19 cellular contexts compared by ENCODE assay signal in the genomic region with DNA sequence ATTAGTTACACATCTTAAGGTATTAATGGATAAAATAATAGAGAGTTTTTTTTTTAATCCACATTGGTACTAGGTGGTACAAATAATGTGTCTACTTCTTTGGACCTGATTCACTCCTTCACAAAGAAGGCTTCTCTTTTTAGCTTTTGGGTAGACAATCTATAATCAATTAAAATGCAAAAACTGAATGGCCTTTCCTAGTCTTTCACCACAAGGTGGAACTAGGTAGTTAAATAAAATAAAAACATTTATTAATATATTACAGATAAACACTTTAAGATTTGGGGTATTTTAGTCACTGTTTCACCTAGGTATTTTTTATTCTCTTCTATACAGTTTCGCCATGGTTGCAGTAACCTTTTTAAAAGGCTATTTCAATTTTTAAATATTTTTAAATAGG.
DNase-seq lines count a peak whose midpoint lies in the region; ATAC-seq, FAIRE-seq and TF ChIP-seq lines count a peak whose summit lies in the region.
"Had no signal": no experiment of that assay in that cellular context is flagged by ENCODE, and none has a peak within 500 bp of the region (broad histone marks: within the 10 kb centered on the region; RNA-seq: fewer than 3 reads in every experiment).

No MANE protein-coding gene starts in this region.

- 97% methylated on average over 1 of the region's 1 CpG for WGBS in suprapubic skin

- ATAC-seq in PC-3 (no peak), GM21447 (IDR thresholded peaks at IDR 0.05; ENCODE audit: unreplicated experiment) (no peak)

- H3K9me3 ChIP-seq in PC-3 (ENCODE audit: low read length) (no peaks in the 10 kb centered on the region), suprapubic skin (no peaks in the 10 kb centered on the region)
- H3K9me3 ChIP-seq: SJSA1 had no signal

- TF ChIP-seq POLR2A in suprapubic skin (IDR thresholded peaks at IDR 0.05) = no peak

- DNase-seq in PC-3 (no peak), cardiac fibroblast (ENCODE audit: low read depth in 2 of 2) (no peak), neural crest cell (ENCODE audit: low read depth, low spot score) (no peak), GM03348 (ENCODE audit: low spot score) (no peak), suprapubic skin (ENCODE audit: low spot score in 2 of 2) (no peak)
- no peak for DNase-seq in activated CD4-positive, alpha-beta T cell treated with anti-CD3 and anti-CD28 coated beads for 48 hours
- DNase-seq: CD4-positive, alpha-beta memory T cell; HCEC 1CT; IMR-90; NCI-H1417; NCI-H1930; NCI-H2171; NCI-H446 treated with DMSO at 0.1 percent for 48 hours; NCI-H774; RPMI8226 had no signal

- H3K27ac Mint-ChIP-seq in neural crest cell (ENCODE audit: unreplicated experiment) = no peak overlapping the region
- H3K27ac Mint-ChIP-seq: B cell; CD4-positive, alpha-beta memory T cell had no signal

- no peak overlapping the region for H3K4me3 ChIP-seq in PC-3 (ENCODE audit: low read length)
- no peak overlapping the region for H3K4me3 ChIP-seq in cardiac fibroblast (replicated peaks in 1 of 2; ENCODE audit: low read depth in 2 of 2, low read length in 2 of 2)
- no peak overlapping the region for H3K4me3 ChIP-seq in suprapubic skin
- H3K4me3 ChIP-seq: SJSA1 had no signal

- no peaks in the 10 kb centered on the region for H3K9me2 ChIP-seq in PC-3 (replicated peaks; ENCODE audit: low read length)

- peak; percentile 29; the same call in 1 of the 2 replicates for TF ChIP-seq CTCF in PC-3 (conservative IDR thresholded peaks at IDR 0.05; ENCODE audit: low read depth, low read length)
- peak; percentile 3 for TF ChIP-seq CTCF in cardiac fibroblast (IDR thresholded peaks at IDR 0.05; ENCODE audit: low read depth, low read length)
- peak; percentile 28 for TF ChIP-seq CTCF in neural crest cell (conservative IDR thresholded peaks at IDR 0.05)
- TF ChIP-seq CTCF in suprapubic skin (IDR thresholded peaks at IDR 0.05) = no peak

- H3K9ac ChIP-seq in PC-3 (ENCODE audit: low read length) = no peak overlapping the region

- H3K79me2 ChIP-seq in PC-3 (ENCODE audit: low read length) = peaks cover 47% of the 10 kb centered on the region

- H3K4me3 Mint-ChIP-seq in neural crest cell = no peak overlapping the region
- H3K4me3 Mint-ChIP-seq: B cell; CD4-positive, alpha-beta memory T cell had no signal

- BruUV-seq in PC-3 (replicated peaks; lab: Mats Ljungman, UMichigan) = no TSS peak

- CTCF ChIA-PET in PC-3 (lab: Charles Lee) = interaction anchor here (0.6 to 1.4 kb wide), 2 partner anchors 48 to 52 kb away, joined by 3 to 6 read pairs; no protein-coding TSS in a partner anchor

- H3F3A ChIP-seq in PC-3 (ENCODE audit: low read length, unreplicated experiment) = peaks cover 29% of the 10 kb centered on the region

- POLR2A ChIA-PET in PC-3 (lab: Charles Lee; ENCODE audit: unreplicated experiment) = no interaction called here

- FAIRE-seq in G401.6 (lab: Jason Lieb, UNC) = peak; percentile 77

- no peak for TF ChIP-seq EP300 in suprapubic skin (IDR thresholded peaks at IDR 0.05)

- H3K27me3 Mint-ChIP-seq in neural crest cell (ENCODE audit: low read depth) = no peaks in the 10 kb centered on the region

- intact Hi-C loops in PC-3 (cut with micrococcal nuclease) = no loop called here

- no peaks in the 10 kb centered on the region for H3K36me3 ChIP-seq in PC-3 (ENCODE audit: low read depth, low read length)
- no peaks in the 10 kb centered on the region for H3K36me3 ChIP-seq in suprapubic skin
- H3K36me3 ChIP-seq: SJSA1 had no signal

- no peaks in the 10 kb centered on the region for H4K20me1 ChIP-seq in PC-3 (ENCODE audit: low read length)

- no peak overlapping the region for H3K27ac ChIP-seq in PC-3 (ENCODE audit: low read length)
- H3K27ac ChIP-seq in suprapubic skin = no peak overlapping the region
- H3K27ac ChIP-seq: SJSA1 had no signal

- peaks cover 57% of the 10 kb centered on the region for H3K4me1 ChIP-seq in PC-3 (ENCODE audit: insufficient read depth, low read length)
- H3K4me1 ChIP-seq in suprapubic skin = peaks cover 11% of the 10 kb centered on the region

- H3K27me3 ChIP-seq in PC-3 (ENCODE audit: low read length) = no peaks in the 10 kb centered on the region
- no peaks in the 10 kb centered on the region for H3K27me3 ChIP-seq in suprapubic skin
- H3K27me3 ChIP-seq: SJSA1 had no signal

- H3K4me1 Mint-ChIP-seq in neural crest cell = peaks cover 39% of the 10 kb centered on the region
- H3K4me1 Mint-ChIP-seq: B cell; CD4-positive, alpha-beta memory T cell had no signal

- H3K4me2 ChIP-seq in PC-3 (ENCODE audit: low read length) = no peak overlapping the region

- no peaks in the 10 kb centered on the region for H3K36me3 Mint-ChIP-seq in neural crest cell (ENCODE audit: low read depth)
- H3K36me3 Mint-ChIP-seq: CD4-positive, alpha-beta memory T cell had no signal

- H3K9me3 Mint-ChIP-seq in neural crest cell = no peaks in the 10 kb centered on the region
- H3K9me3 Mint-ChIP-seq: CD4-positive, alpha-beta memory T cell had no signal

- no peak overlapping the region for H2AFZ ChIP-seq in PC-3 (ENCODE audit: low read length)

Comparison
In these comparisons a context has a peak if more than half of its experiments do, and no peak if none do; other contexts are left out.
1. CTCF ChIP-seq: peak in PC-3 (single experiment), cardiac fibroblast (single experiment) and neural crest cell (single experiment); none in suprapubic skin (0 of 2).